In genomic region chr14:69484444-69485113, GRCh38 we compare ENCODE assay signal across 8 cellular contexts. TPM values are rescaled to one million over a fixed set of nuclear protein-coding genes. Genes with fewer than 3 reads are reported as not detected.
DNase-seq lines count a peak whose midpoint lies in the region; ATAC-seq and TF ChIP-seq lines count a peak whose summit lies in the region.

TSS of gene PLEKHD1 (plus strand) at chr14:69484728. CDS start at chr14:69484966, 238 bp downstream.

- H3K4me3 Mint-ChIP-seq in Calu3 (ENCODE audit: low read depth, unreplicated experiment): peak within 1 kb of the TSS; percentile 72
- peak within 1 kb of the TSS; percentile 68 for H3K4me3 Mint-ChIP-seq in osteocyte (ENCODE audit: unreplicated experiment)
- no peak within 1 kb of the TSS for H3K4me3 Mint-ChIP-seq in activated T-helper 17 cell treated with anti-CD3 and anti-CD28 coated beads, Interleukin-2, amount 50 U/mL, for 72 hours

- ATAC-seq in GM18502 (IDR thresholded peaks at IDR 0.05; ENCODE audit: poor library complexity, unreplicated experiment) (no peak), GM21526 (IDR thresholded peaks at IDR 0.05; ENCODE audit: low FRiP score, unreplicated experiment) (no peak), GM18868 (IDR thresholded peaks at IDR 0.05; ENCODE audit: unreplicated experiment) (no peak)
- ATAC-seq in activated T-helper 17 cell treated with anti-CD3 and anti-CD28 coated beads, Interleukin-2, amount 50 U/mL, for 72 hours (replicated peaks): no peak

- intact Hi-C loops in Calu3 (cut with micrococcal nuclease; ENCODE audit: unreplicated experiment): no loop called here

- no peaks in the 10 kb centered on the region for H3K4me1 Mint-ChIP-seq in Calu3 (ENCODE audit: low read depth, unreplicated experiment)
- peaks cover 5% of the 10 kb centered on the region for H3K4me1 Mint-ChIP-seq in osteocyte (ENCODE audit: unreplicated experiment)
- H3K4me1 Mint-ChIP-seq in activated T-helper 17 cell treated with anti-CD3 and anti-CD28 coated beads, Interleukin-2, amount 50 U/mL, for 72 hours: no peaks in the 10 kb centered on the region

- DNase-seq in Calu3: peak; percentile 72
- peak; percentile 30 for DNase-seq in NCI-H774 (lab: John Stamatoyannopoulos, UW)
- DNase-seq in germinal center (ENCODE audit: low spot score): peak; percentile 22
- DNase-seq in osteocyte (ENCODE audit: extremely low spot score, unreplicated experiment): no peak

- peaks cover 59% of the 10 kb centered on the region for H3K27me3 Mint-ChIP-seq in Calu3 (ENCODE audit: unreplicated experiment)
- H3K27me3 Mint-ChIP-seq in osteocyte (ENCODE audit: unreplicated experiment): peaks cover 56% of the 10 kb centered on the region
- H3K27me3 Mint-ChIP-seq in activated T-helper 17 cell treated with anti-CD3 and anti-CD28 coated beads, Interleukin-2, amount 50 U/mL, for 72 hours: peaks cover 19% of the 10 kb centered on the region

- H3K27ac Mint-ChIP-seq in Calu3 (ENCODE audit: unreplicated experiment): no peak within 1 kb of the TSS
- no peak within 1 kb of the TSS for H3K27ac Mint-ChIP-seq in osteocyte (ENCODE audit: unreplicated experiment)
- H3K27ac Mint-ChIP-seq in activated T-helper 17 cell treated with anti-CD3 and anti-CD28 coated beads, Interleukin-2, amount 50 U/mL, for 72 hours: no peak within 1 kb of the TSS

- TF ChIP-seq CTCF in Calu3 (IDR thresholded peaks at IDR 0.05; ENCODE audit: unreplicated experiment) (no peak), osteocyte (IDR thresholded peaks at IDR 0.05) (no peak)

- H3K9me3 Mint-ChIP-seq in Calu3 (ENCODE audit: low read depth, unreplicated experiment) (no peaks in the 10 kb centered on the region), osteocyte (ENCODE audit: unreplicated experiment) (no peaks in the 10 kb centered on the region)
- H3K9me3 Mint-ChIP-seq in activated T-helper 17 cell treated with anti-CD3 and anti-CD28 coated beads, Interleukin-2, amount 50 U/mL, for 72 hours: no peaks in the 10 kb centered on the region

- BruUV-seq in Calu3 (replicated peaks; lab: Mats Ljungman, UMichigan): no TSS peak

- CTCF ChIA-PET in Calu3 (lab: Charles Lee): interaction anchor here (1.0 to 1.9 kb wide), 3 partner anchors 8 to 10 kb away, joined by 5 to 6 read pairs (median 5); no protein-coding TSS in a partner anchor

- peaks cover 4% of the 10 kb centered on the region for H3K36me3 Mint-ChIP-seq in Calu3 (ENCODE audit: insufficient read depth, unreplicated experiment)
- H3K36me3 Mint-ChIP-seq in osteocyte (ENCODE audit: unreplicated experiment): no peaks in the 10 kb centered on the region
- no peaks in the 10 kb centered on the region for H3K36me3 Mint-ChIP-seq in activated T-helper 17 cell treated with anti-CD3 and anti-CD28 coated beads, Interleukin-2, amount 50 U/mL, for 72 hours (ENCODE audit: low read depth)

RNA-seq across cellular contexts. Expression of gene PLEKHD1, which starts in this region (rescaled TPM):
- 0.56 and 0.73 TPM in 2 replicates for total RNA-seq in Calu3 (2022)
- total RNA-seq in osteocyte: 0.08 and 0.10 TPM in 2 replicates
- total RNA-seq in activated T-helper 17 cell treated with anti-CD3 and anti-CD28 coated beads, Interleukin-2, amount 50 U/mL, for 72 hours: under 1 TPM; 0.11 to 0.19 TPM

Comparison
In these comparisons a context has a peak if more than half of its experiments do, and no peak if none do; other contexts are left out.
1. Peak in DNase-seq in Calu3; RNA of the gene not detected or under 1 TPM.